8 cellular contexts compared by ENCODE assay signal in genomic region chr4:77075869-77076801, GRCh38. TPM values are rescaled to one million over a fixed set of nuclear protein-coding genes. Genes with fewer than 3 reads are reported as not detected.
DNase-seq lines count a peak whose midpoint lies in the region; ATAC-seq and TF ChIP-seq lines count a peak whose summit lies in the region.

A gene with protein sequence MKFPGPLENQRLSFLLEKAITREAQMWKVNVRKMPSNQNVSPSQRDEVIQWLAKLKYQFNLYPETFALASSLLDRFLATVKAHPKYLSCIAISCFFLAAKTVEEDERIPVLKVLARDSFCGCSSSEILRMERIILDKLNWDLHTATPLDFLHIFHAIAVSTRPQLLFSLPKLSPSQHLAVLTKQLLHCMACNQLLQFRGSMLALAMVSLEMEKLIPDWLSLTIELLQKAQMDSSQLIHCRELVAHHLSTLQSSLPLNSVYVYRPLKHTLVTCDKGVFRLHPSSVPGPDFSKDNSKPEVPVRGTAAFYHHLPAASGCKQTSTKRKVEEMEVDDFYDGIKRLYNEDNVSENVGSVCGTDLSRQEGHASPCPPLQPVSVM (minus strand): TSS chr4:77075989. CDS start chr4:77066362, 9,627 bp downstream.

- H3K4me3 ChIP-seq in Jurkat, Clone E6-1 (ENCODE audit: low read length), result peak within 1 kb of the TSS; percentile 66
- H3K4me3 ChIP-seq in PC-3 (ENCODE audit: low read length) (peak within 1 kb of the TSS; percentile 94), mucosa of descending colon (peak within 1 kb of the TSS; percentile 95)

- POLR2A ChIA-PET in PC-3 (lab: Charles Lee; ENCODE audit: unreplicated experiment), result interaction anchor here (0.6 to 0.7 kb wide), 2 partner anchors 129 to 318 kb away, joined by 3 to 4 read pairs; no protein-coding TSS in a partner anchor

- TF ChIP-seq CTCF in PC-3 (conservative IDR thresholded peaks at IDR 0.05; ENCODE audit: low read depth, low read length) (no peak), mucosa of descending colon (IDR thresholded peaks at IDR 0.05) (no peak)

- H3K27ac ChIP-seq in PC-3 (ENCODE audit: low read length) (peak within 1 kb of the TSS; percentile 96), epithelial cell of prostate (peak within 1 kb of the TSS; percentile 95)

- H2AFZ ChIP-seq in PC-3 (ENCODE audit: low read length), result peak within 1 kb of the TSS; percentile 91

- H3K36me3 ChIP-seq in PC-3 (ENCODE audit: low read depth, low read length) (no peaks in the 10 kb centered on the region), mucosa of descending colon (ENCODE audit: low read depth) (no peaks in the 10 kb centered on the region)

- peaks cover 35% of the 10 kb centered on the region for H4K20me1 ChIP-seq in PC-3 (ENCODE audit: low read length)

- peaks cover 45% of the 10 kb centered on the region for H3K79me2 ChIP-seq in PC-3 (ENCODE audit: low read length)

- ATAC-seq in GM21619 (IDR thresholded peaks at IDR 0.05; ENCODE audit: unreplicated experiment) (peak; percentile 58), PC-3 (peak; percentile 62), mucosa of descending colon (peak; percentile 97)

- peak; percentile 92 for DNase-seq in DMS153 (lab: John Stamatoyannopoulos, UW)
- peak; percentile 95 for DNase-seq in Jurkat, Clone E6-1 (ENCODE audit: low read depth, low spot score)
- DNase-seq in PC-3, result peak; percentile 91
- peak; percentile 91 for DNase-seq in activated T-cell treated with anti-CD3 and anti-CD28 coated beads for 48 hours (ENCODE audit: low read depth)
- DNase-seq in epithelial cell of prostate (ENCODE audit: low read depth, low spot score), result peak; percentile 87
- DNase-seq in mucosa of descending colon, result peak; percentile 95 to 97 (median 96)
- peak; percentile 90 for DNase-seq in stimulated activated CD8-positive, alpha-beta memory T cell treated with anti-CD3 and anti-CD28 coated beads, Interleukin-4, amount 100 ng/mL, for 24 hours (ENCODE audit: low read depth)

- H3K9me3 ChIP-seq in PC-3 (ENCODE audit: low read length) (no peaks in the 10 kb centered on the region), mucosa of descending colon (no peaks in the 10 kb centered on the region)

- no peaks in the 10 kb centered on the region for H3F3A ChIP-seq in PC-3 (ENCODE audit: low read length, unreplicated experiment)

- TSS peak; percentile 77 for BruUV-seq in PC-3 (replicated peaks; lab: Mats Ljungman, UMichigan)

- no peaks in the 10 kb centered on the region for H3K9me2 ChIP-seq in PC-3 (replicated peaks; ENCODE audit: low read length)

- peak within 1 kb of the TSS; percentile 88 for H3K4me2 ChIP-seq in PC-3 (ENCODE audit: low read length)

- CTCF ChIA-PET in PC-3 (lab: Charles Lee), result no interaction called here

- intact Hi-C loops in PC-3 (cut with micrococcal nuclease), result loop anchor here (1.0 kb wide), 3 partner anchors 70 to 126 kb away; no protein-coding TSS in a partner anchor
- intact Hi-C loops in mucosa of descending colon (cut with DNase I, micrococcal nuclease), result loop anchor here in 1 of 2 donors (5.0 kb wide), 1 partner anchor 81 kb away; the partner anchor contains the start of gene CCNG2

- H3K4me1 ChIP-seq in PC-3 (ENCODE audit: insufficient read depth, low read length) (peaks cover 25% of the 10 kb centered on the region), mucosa of descending colon (ENCODE audit: low read depth) (peaks cover 24% of the 10 kb centered on the region)

- no peaks in the 10 kb centered on the region for H3K27me3 ChIP-seq in PC-3 (ENCODE audit: low read length)

- H3K9ac ChIP-seq in PC-3 (ENCODE audit: low read length), result peak within 1 kb of the TSS; percentile 97

RNA-seq across cellular contexts. Expression of the gene that starts here (rescaled TPM):
- 135 TPM for polyA plus RNA-seq in Jurkat, Clone E6-1 (2012; ENCODE audit: insufficient read depth, insufficient read length)
- total RNA-seq in PC-3 (2014; rRNA removed) (60.1 and 73.5 TPM in 2 replicates), mucosa of descending colon (100 to 1,000 TPM; 175 to 323 (median 190) TPM)

Comparison
In these comparisons a context has a peak if more than half of its experiments do, and no peak if none do; other contexts are left out.
1. Peak in every context shown above with its lines: DNase-seq, ATAC-seq, H3K4me3 ChIP-seq and H3K27ac ChIP-seq.